8 cellular contexts compared by ENCODE assay signal in the genomic region with DNA sequence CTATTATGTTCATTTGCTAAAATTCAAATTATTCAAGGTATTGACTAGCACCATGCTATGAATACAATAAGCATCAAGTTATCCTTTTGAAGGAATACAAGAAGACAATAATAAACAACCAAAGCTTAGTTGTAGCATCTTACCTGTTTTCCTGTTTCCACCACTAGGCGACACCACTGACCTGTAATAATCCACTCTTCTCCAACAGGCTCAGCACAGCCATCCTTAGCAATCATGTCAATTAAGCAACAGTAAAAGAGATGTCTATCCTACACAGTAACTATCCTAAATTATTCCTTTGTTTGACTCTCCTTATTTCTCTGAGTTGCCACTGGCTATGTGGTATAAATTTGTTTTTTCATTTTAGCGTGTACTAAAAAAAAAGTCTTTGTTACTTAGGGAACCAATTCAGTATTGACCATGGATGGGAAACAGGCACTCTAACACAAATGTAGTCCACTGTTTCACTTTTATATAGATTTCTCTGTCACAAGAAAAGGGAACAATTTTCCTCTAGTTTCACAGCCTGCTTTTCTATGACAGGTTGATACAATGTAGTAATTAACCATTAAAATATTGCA. TPM values are rescaled to one million over a fixed set of nuclear protein-coding genes. Genes with fewer than 3 reads are reported as not detected.
A peak's percentile ranks its signal among the peaks of the same experiment; 100 is the strongest.
DNase-seq lines count a peak whose midpoint lies in the region; ATAC-seq and TF ChIP-seq lines count a peak whose summit lies in the region.

No MANE protein-coding gene starts in this region.

- H3K36me3 ChIP-seq in NT2/D1 (ENCODE audit: insufficient read depth, insufficient read length, low read length) (no peaks in the 10 kb centered on the region), upper lobe of right lung (no peaks in the 10 kb centered on the region)

- H3K27me3 ChIP-seq in NT2/D1 (ENCODE audit: insufficient read depth, insufficient read length) (no peaks in the 10 kb centered on the region), upper lobe of right lung (peaks cover 5% of the 10 kb centered on the region)

- ATAC-seq in GM18909 (IDR thresholded peaks at IDR 0.05; ENCODE audit: poor library complexity, unreplicated experiment) (peak; percentile 74), HG03520 (IDR thresholded peaks at IDR 0.05; ENCODE audit: unreplicated experiment) (peak; percentile 73), left lobe of liver (peak; percentile 90), upper lobe of right lung (peak; percentile 68)

- DNase-seq in DMS153 treated with DMSO at 0.1 percent for 48 hours (lab: John Stamatoyannopoulos, UW; ENCODE audit: unreplicated experiment) (peak; percentile 75), NT2/D1 (ENCODE audit: low read depth, low spot score) (peak; percentile 62), choroid plexus epithelial cell (ENCODE audit: low read depth) (peak; percentile 86), left lobe of liver (ENCODE audit: low spot score) (no peak), upper lobe of right lung (no peak), posterior vena cava (ENCODE audit: low spot score) (no peak)

- intact Hi-C loops in upper lobe of right lung (cut with DNase I): no loop called here
- intact Hi-C loops in posterior vena cava (cut with DNase I): loop anchor here in 1 of 2 donors (5.0 kb wide), 1 partner anchor 182 kb away; no protein-coding TSS in a partner anchor

- H3K4me1 ChIP-seq in NT2/D1 (ENCODE audit: insufficient read depth, insufficient read length): no peaks in the 10 kb centered on the region
- H3K4me1 ChIP-seq in upper lobe of right lung: no peaks in the 10 kb centered on the region

- H3K4me3 ChIP-seq in NT2/D1 (ENCODE audit: insufficient read length, low read depth) (no peak overlapping the region), choroid plexus epithelial cell (ENCODE audit: low read depth, low read length) (no peak overlapping the region), upper lobe of right lung (no peak overlapping the region)

- no peak overlapping the region for H3K27ac ChIP-seq in upper lobe of right lung

- TF ChIP-seq CTCF in choroid plexus epithelial cell (conservative IDR thresholded peaks at IDR 0.05; ENCODE audit: low read depth, low read length) (peak; percentile 90), upper lobe of right lung (IDR thresholded peaks at IDR 0.05) (peak; percentile 67)

- no peak overlapping the region for H3K9ac ChIP-seq in NT2/D1 (ENCODE audit: insufficient read length, low read depth)

- H3K9me3 ChIP-seq in NT2/D1 (ENCODE audit: insufficient read depth, low read length): no peaks in the 10 kb centered on the region
- H3K9me3 ChIP-seq in upper lobe of right lung: no peaks in the 10 kb centered on the region

RNA-seq across cellular contexts. Expression of a gene that starts 46.2 kb away (rescaled TPM):
- 0.60 TPM for total RNA-seq in left lobe of liver
- not detected for total RNA-seq in upper lobe of right lung
- under 1 TPM in 1 of 2 donors, not detected in 1; 0.24 TPM for total RNA-seq in posterior vena cava

Comparison
In these comparisons a context has a peak if more than half of its experiments do, and no peak if none do; other contexts are left out.
1. DNase-seq: peak in DMS153 treated with DMSO at 0.1 percent for 48 hours (single experiment), NT2/D1 (single experiment) and choroid plexus epithelial cell (single experiment); none in left lobe of liver (single experiment), upper lobe of right lung (single experiment) and posterior vena cava (single experiment).
2. Peak in every context shown above with its lines, with median percentiles within 50 percentile points of each other: ATAC-seq.